21 cellular contexts compared by ENCODE assay signal in genomic region chr9:129149442-129149841, GRCh38. TPM values are rescaled to one million over a fixed set of nuclear protein-coding genes. Genes with fewer than 3 reads are reported as not detected.
DNase-seq lines count a peak whose midpoint lies in the region; ATAC-seq and TF ChIP-seq lines count a peak whose summit lies in the region.
"Had no signal": no experiment of that assay in that cellular context is flagged by ENCODE, and none has a peak within 500 bp of the region (broad histone marks: within the 10 kb centered on the region; RNA-seq: fewer than 3 reads in every experiment).

No MANE protein-coding gene starts in this region.

- no peak overlapping the region for H2AFZ ChIP-seq in IMR-90 (replicated peaks; ENCODE audit: low read length, poor library complexity)

- H3K4me2 ChIP-seq in IMR-90 (ENCODE audit: low read depth, low read length) = no peak overlapping the region

- no peak overlapping the region for H4K5ac ChIP-seq in IMR-90 (ENCODE audit: low read depth, low read length)

- intact Hi-C loops in IMR-90 (cut with micrococcal nuclease) = no loop called here

- in situ Hi-C loops in IMR-90 (cut with MboI; ENCODE audit: low sequenced_read_pairs) = no loop called here

- H3K4me3 Mint-ChIP-seq in activated naive CD8-positive, alpha-beta T cell treated with anti-CD3 and anti-CD28 coated beads for 36 hours = no peak overlapping the region
- H3K4me3 Mint-ChIP-seq in activated naive CD8-positive, alpha-beta T cell treated with anti-CD3 and anti-CD28 coated beads, Interleukin-2, amount 50 U/mL, for 24 hours = no peak overlapping the region
- H3K4me3 Mint-ChIP-seq in brain (no peak overlapping the region), progenitor cell of endocrine pancreas (ENCODE audit: low read depth) (no peak overlapping the region)
- H3K4me3 Mint-ChIP-seq: activated CD4-positive, alpha-beta T cell treated with anti-CD3 and anti-CD28 coated beads for 36 hours; CD4-positive, alpha-beta memory T cell had no signal

- no peak overlapping the region for H2AK5ac ChIP-seq in IMR-90 (ENCODE audit: low read depth, low read length)

- no peak for TF ChIP-seq RAD21 in IMR-90 (IDR thresholded peaks at IDR 0.05; ENCODE audit: low read length)

- no peak for TF ChIP-seq POLR2A in IMR-90 (IDR thresholded peaks at IDR 0.05; ENCODE audit: low read depth, low read length)

- H3K18ac ChIP-seq in IMR-90 (ENCODE audit: low read depth, low read length) = no peak overlapping the region

- H4K20me1 ChIP-seq in IMR-90 (ENCODE audit: insufficient read depth, low read length) = no peaks in the 10 kb centered on the region

- H2BK120ac ChIP-seq in IMR-90 (ENCODE audit: low read depth, low read length) = no peak overlapping the region

- no peak overlapping the region for H3K23ac ChIP-seq in IMR-90 (ENCODE audit: low read depth, low read length)

- H3K14ac ChIP-seq in IMR-90 (replicated peaks; ENCODE audit: low read depth, low read length) = no peak overlapping the region

- TF ChIP-seq CTCF in IMR-90 (conservative IDR thresholded peaks at IDR 0.05; ENCODE audit: low read depth, low read length) = no peak
- TF ChIP-seq CTCF in brain (conservative IDR thresholded peaks at IDR 0.05) = no peak
- TF ChIP-seq CTCF in progenitor cell of endocrine pancreas (IDR thresholded peaks at IDR 0.05; ENCODE audit: unreplicated experiment) = no peak

- H4K91ac ChIP-seq in IMR-90 (ENCODE audit: insufficient read depth, low read depth, low read length) = no peak overlapping the region

- no peak overlapping the region for H2BK15ac ChIP-seq in IMR-90 (ENCODE audit: low read depth, low read length)

- H2BK5ac ChIP-seq in IMR-90 (ENCODE audit: low read depth, low read length, poor library complexity, severe bottlenecking) = no peak overlapping the region

- H3K27me3 Mint-ChIP-seq in activated naive CD8-positive, alpha-beta T cell treated with anti-CD3 and anti-CD28 coated beads for 36 hours = no peaks in the 10 kb centered on the region
- no peaks in the 10 kb centered on the region for H3K27me3 Mint-ChIP-seq in activated naive CD8-positive, alpha-beta T cell treated with anti-CD3 and anti-CD28 coated beads, Interleukin-2, amount 50 U/mL, for 24 hours
- H3K27me3 Mint-ChIP-seq in brain (no peaks in the 10 kb centered on the region), progenitor cell of endocrine pancreas (no peaks in the 10 kb centered on the region)
- H3K27me3 Mint-ChIP-seq: activated CD4-positive, alpha-beta T cell treated with anti-CD3 and anti-CD28 coated beads for 36 hours; CD4-positive, alpha-beta memory T cell had no signal

- H3K9ac ChIP-seq in IMR-90 (ENCODE audit: low read depth, low read length) = no peak overlapping the region

- peak overlapping the region; percentile 9 for H3K27ac Mint-ChIP-seq in activated naive CD8-positive, alpha-beta T cell treated with anti-CD3 and anti-CD28 coated beads for 36 hours
- H3K27ac Mint-ChIP-seq in activated naive CD8-positive, alpha-beta T cell treated with anti-CD3 and anti-CD28 coated beads, Interleukin-2, amount 50 U/mL, for 24 hours = no peak overlapping the region
- H3K27ac Mint-ChIP-seq in brain = peak overlapping the region in 3 of 5 experiments; percentile 1 to 82 (median 78)
- H3K27ac Mint-ChIP-seq in progenitor cell of endocrine pancreas = peak overlapping the region; percentile 74
- H3K27ac Mint-ChIP-seq: activated CD4-positive, alpha-beta T cell treated with anti-CD3 and anti-CD28 coated beads for 36 hours had no signal

- H2BK20ac ChIP-seq in IMR-90 (ENCODE audit: low read depth, low read length) = no peak overlapping the region

- H3K56ac ChIP-seq in IMR-90 (ENCODE audit: extremely low read depth, insufficient read depth, low read length) = no peak overlapping the region

- dilution Hi-C loops in IMR-90 (cut with HindIII; ENCODE audit: low sequenced_read_pairs, unreplicated experiment) = no loop called here

- peak overlapping the region; percentile 66 for H2AK9ac ChIP-seq in IMR-90 (replicated peaks; ENCODE audit: low read depth, low read length, poor library complexity)

- 0 out of 2 replicates have a peak overlapping the region, but pooled peaks have one; percentile 16 for H3K4ac ChIP-seq in IMR-90 (ENCODE audit: low read depth, low read length)

- CTCF ChIA-PET in IMR-90 (lab: Yijun Ruan, JAX) = no interaction called here

- H3K4me1 ChIP-seq in IMR-90 (ENCODE audit: control insufficient read depth, insufficient read depth, low read length) = peaks cover 21% of the 10 kb centered on the region

- peaks cover 32% of the 10 kb centered on the region for H3K36me3 ChIP-seq in IMR-90 (ENCODE audit: control insufficient read depth, insufficient read depth, low read length)
- H3K36me3 ChIP-seq: breast epithelium had no signal

- no peak overlapping the region for H4K8ac ChIP-seq in IMR-90 (ENCODE audit: low read depth in 2 of 2, low read length in 2 of 2)

- H3K9me3 Mint-ChIP-seq in activated naive CD8-positive, alpha-beta T cell treated with anti-CD3 and anti-CD28 coated beads for 36 hours = no peaks in the 10 kb centered on the region
- H3K9me3 Mint-ChIP-seq in activated naive CD8-positive, alpha-beta T cell treated with anti-CD3 and anti-CD28 coated beads, Interleukin-2, amount 50 U/mL, for 24 hours = no peaks in the 10 kb centered on the region
- H3K9me3 Mint-ChIP-seq in brain (no peaks in the 10 kb centered on the region), progenitor cell of endocrine pancreas (ENCODE audit: low read depth) (no peaks in the 10 kb centered on the region)
- H3K9me3 Mint-ChIP-seq: CD4-positive, alpha-beta memory T cell had no signal

- H3K36me3 Mint-ChIP-seq in activated naive CD8-positive, alpha-beta T cell treated with anti-CD3 and anti-CD28 coated beads for 36 hours = no peaks in the 10 kb centered on the region
- H3K36me3 Mint-ChIP-seq in activated naive CD8-positive, alpha-beta T cell treated with anti-CD3 and anti-CD28 coated beads, Interleukin-2, amount 50 U/mL, for 24 hours (ENCODE audit: low read depth) = no peaks in the 10 kb centered on the region
- H3K36me3 Mint-ChIP-seq in brain (peaks cover 13% of the 10 kb centered on the region), progenitor cell of endocrine pancreas (ENCODE audit: insufficient read depth) (peaks cover 8% of the 10 kb centered on the region)

- H3K79me1 ChIP-seq in IMR-90 (ENCODE audit: low read depth in 1 of 2, low read length in 2 of 2) = peaks cover 16 to 72% of the 10 kb centered on the region in 2 experiments

- WGBS in IMR-90 (ENCODE audit: extremely low coverage in 2 of 2, insufficient read length in 1 of 2), 2 experiments = 92% methylated on average over 4 of the region's 6 CpGs; no CpG with 5 or more reads in 1 of the 2 experiments

- POLR2A ChIA-PET in IMR-90 (lab: Charles Lee; ENCODE audit: unreplicated experiment) = interaction anchor here (0.6 kb wide), 1 partner anchor 16 kb away, joined by 5 read pairs; no protein-coding TSS in a partner anchor

- no peak for DNase-seq in activated naive CD8-positive, alpha-beta T cell treated with anti-CD3 and anti-CD28 coated beads for 36 hours
- DNase-seq in activated naive CD8-positive, alpha-beta T cell treated with anti-CD3 and anti-CD28 coated beads, Interleukin-2, amount 50 U/mL, for 24 hours = no peak
- DNase-seq in IMR-90 (no peak), progenitor cell of endocrine pancreas (ENCODE audit: low spot score, unreplicated experiment) (no peak), NCI-H1092 treated with DMSO at 0.1 percent for 48 hours (lab: John Stamatoyannopoulos, UW) (no peak)
- DNase-seq: activated CD4-positive, alpha-beta T cell treated with anti-CD3 and anti-CD28 coated beads for 36 hours; activated gamma-delta T cell treated with Interleukin-2 at 50 U/mL for 16 hours; CD4-positive, alpha-beta memory T cell; cortex of kidney; DMS 273 treated with DMSO at 0.1 percent for 48 hours; head of caudate nucleus; NCI-H1092; NCI-H1930; NCI-H2227 treated with DMSO at 0.1 percent for 48 hours; NCI-H774; stimulated activated CD8-positive, alpha-beta memory T cell treated with anti-CD3 and anti-CD28 coated beads, Interleukin-4, amount 100 ng/mL, for 48 hours had no signal

- ATAC-seq in activated naive CD8-positive, alpha-beta T cell treated with anti-CD3 and anti-CD28 coated beads, Interleukin-2, amount 50 U/mL, for 24 hours = no peak
- ATAC-seq in IMR-90 (ENCODE audit: low read depth) (no peak), GM18909 (IDR thresholded peaks at IDR 0.05; ENCODE audit: poor library complexity, unreplicated experiment) (no peak), HG03460 (IDR thresholded peaks at IDR 0.05; ENCODE audit: unreplicated experiment) (no peak)
- ATAC-seq: activated CD4-positive, alpha-beta T cell treated with anti-CD3 and anti-CD28 coated beads for 36 hours; HCT116 had no signal

- H3K9me1 ChIP-seq in IMR-90 (ENCODE audit: insufficient read depth, low read length) = peaks cover 12% of the 10 kb centered on the region; the same call in 1 of the 2 replicates

- peaks cover 1% of the 10 kb centered on the region for H3K4me1 Mint-ChIP-seq in activated naive CD8-positive, alpha-beta T cell treated with anti-CD3 and anti-CD28 coated beads for 36 hours
- peaks cover 2% of the 10 kb centered on the region for H3K4me1 Mint-ChIP-seq in activated naive CD8-positive, alpha-beta T cell treated with anti-CD3 and anti-CD28 coated beads, Interleukin-2, amount 50 U/mL, for 24 hours
- H3K4me1 Mint-ChIP-seq in brain (peaks cover 40% of the 10 kb centered on the region), progenitor cell of endocrine pancreas (ENCODE audit: low read depth) (peaks cover 16% of the 10 kb centered on the region)
- H3K4me1 Mint-ChIP-seq: activated CD4-positive, alpha-beta T cell treated with anti-CD3 and anti-CD28 coated beads for 36 hours had no signal

- H3K9me3 ChIP-seq in IMR-90 (ENCODE audit: control insufficient read depth, insufficient read depth, low read length) = no peaks in the 10 kb centered on the region
- H3K9me3 ChIP-seq: breast epithelium had no signal

- no peak overlapping the region for H3K27ac ChIP-seq in IMR-90 (ENCODE audit: insufficient read depth, low read length)

- no peak overlapping the region for H3K4me3 ChIP-seq in IMR-90 (ENCODE audit: insufficient read depth, low read depth, low read length)
- H3K4me3 ChIP-seq: breast epithelium had no signal

- BruUV-seq in IMR-90 (replicated peaks; lab: Mats Ljungman, UMichigan) = no TSS peak

- H3K27me3 ChIP-seq in IMR-90 (ENCODE audit: control insufficient read depth, insufficient read depth, low read length) = no peaks in the 10 kb centered on the region
- H3K27me3 ChIP-seq: breast epithelium had no signal

RNA-seq across cellular contexts. Expression of gene IER5L, which starts 28.6 kb away (rescaled TPM):
- total RNA-seq in activated naive CD8-positive, alpha-beta T cell treated with anti-CD3 and anti-CD28 coated beads for 36 hours = 1 to 10 TPM; 1.1 to 1.2 TPM
- 12.5 and 14.4 TPM in 2 replicates for total RNA-seq in IMR-90 (2012; rRNA removed)
- polyA plus RNA-seq in IMR-90 (2012; rRNA removed) = 13.4 and 21.0 TPM in 2 replicates
- 12.4 and 35.8 TPM in 2 replicates for polyA plus RNA-seq in IMR-90 (2012; cell fraction: cytosol; rRNA removed)
- 13.1 and 28.4 TPM in 2 replicates for polyA plus RNA-seq in IMR-90 (2012; cell fraction: nucleus; rRNA removed; ENCODE audit: low replicate concordance)
- polyA plus RNA-seq in brain (ENCODE audit: insufficient read depth, low read depth, low replicate concordance) = 9.6 TPM
- 21.8 and 22.6 TPM in 2 replicates for total RNA-seq in progenitor cell of endocrine pancreas

RNA-seq across cellular contexts. Expression of gene PTPA, which starts 38.2 kb away (rescaled TPM):
- 100 to 1,000 TPM; 101 to 104 TPM for total RNA-seq in activated naive CD8-positive, alpha-beta T cell treated with anti-CD3 and anti-CD28 coated beads for 36 hours
- total RNA-seq in IMR-90 (2012; rRNA removed) = 93.6 and 124 TPM in 2 replicates
- polyA plus RNA-seq in IMR-90 (2012; rRNA removed) = 141 and 149 TPM in 2 replicates
- 88.4 and 129 TPM in 2 replicates for polyA plus RNA-seq in IMR-90 (2012; cell fraction: cytosol; rRNA removed)
- polyA plus RNA-seq in IMR-90 (2012; cell fraction: nucleus; rRNA removed; ENCODE audit: low replicate concordance) = 78.9 and 134 TPM in 2 replicates
- polyA plus RNA-seq in brain (ENCODE audit: insufficient read depth, low read depth, low replicate concordance) = 334 TPM
- total RNA-seq in progenitor cell of endocrine pancreas = 135 and 145 TPM in 2 replicates

RNA-seq across cellular contexts. Expression of gene CRAT, which starts 38.8 kb away (rescaled TPM):
- total RNA-seq in activated naive CD8-positive, alpha-beta T cell treated with anti-CD3 and anti-CD28 coated beads for 36 hours = 1 to 10 TPM; 7.3 to 7.9 TPM
- total RNA-seq in IMR-90 (2012; rRNA removed) (18.8 and 19.7 TPM in 2 replicates), progenitor cell of endocrine pancreas (19.0 and 20.5 TPM in 2 replicates)
- polyA plus RNA-seq in IMR-90 (2012; rRNA removed) (41.6 and 44.2 TPM in 2 replicates), brain (ENCODE audit: insufficient read depth, low read depth, low replicate concordance) (75.0 TPM)
- 27.4 and 55.2 TPM in 2 replicates for polyA plus RNA-seq in IMR-90 (2012; cell fraction: cytosol; rRNA removed)
- polyA plus RNA-seq in IMR-90 (2012; cell fraction: nucleus; rRNA removed; ENCODE audit: low replicate concordance) = 55.4 and 116 TPM in 2 replicates
